Comparison of ENCODE assay signal across 8 cellular contexts in genomic region chr14:21086908-21087293, GRCh38. TPM values are rescaled to one million over a fixed set of nuclear protein-coding genes. Genes with fewer than 3 reads are reported as not detected.
DNase-seq lines count a peak whose midpoint lies in the region; ATAC-seq and TF ChIP-seq lines count a peak whose summit lies in the region.

No MANE protein-coding gene starts in this region.

- H3K4me3 Mint-ChIP-seq in CD14-positive monocyte = peak overlapping the region in 1 of 2 donors; percentile 28

- H3K36me3 Mint-ChIP-seq in CD14-positive monocyte = peaks cover 57 to 86% of the 10 kb centered on the region in 2 donors

- WGBS in HUES64 = 93% methylated on average over 4 of the region's 4 CpGs
- WGBS in esophagus muscularis mucosa = 85% methylated on average over 4 of the region's 4 CpGs

- TF ChIP-seq CTCF in CD14-positive monocyte (IDR thresholded peaks at IDR 0.05) = no peak
- no peak for TF ChIP-seq CTCF in esophagus muscularis mucosa (IDR thresholded peaks at IDR 0.05)
- TF ChIP-seq CTCF in neutrophil (IDR thresholded peaks at IDR 0.05) = no peak
- TF ChIP-seq CTCF in GM13977 (IDR thresholded peaks at IDR 0.05; ENCODE audit: extremely low read depth, insufficient read depth, missing control alignments) = no peak

- H3K4me1 Mint-ChIP-seq in CD14-positive monocyte = peaks cover 44% of the 10 kb centered on the region

- H3K27ac ChIP-seq in HUES64 (ENCODE audit: low read depth, low read length) (peak overlapping the region; percentile 57), esophagus muscularis mucosa (replicated peaks in 1 of 4) (peak overlapping the region in 3 of 4 donors; percentile 3 to 51 (median 34)), neutrophil (peak overlapping the region; percentile 97)

- H3K9ac ChIP-seq in HUES64 (ENCODE audit: low read depth, low read length) = no peak overlapping the region

- no peaks in the 10 kb centered on the region for H3K9me3 ChIP-seq in HUES64 (ENCODE audit: insufficient read depth, low read depth, low read length)
- no peaks in the 10 kb centered on the region for H3K9me3 ChIP-seq in esophagus muscularis mucosa
- H3K9me3 ChIP-seq in neutrophil = no peaks in the 10 kb centered on the region

- H3K4me1 ChIP-seq in HUES64 (ENCODE audit: insufficient read depth, low read length) (peaks cover 3% of the 10 kb centered on the region; the same call in 1 of the 2 replicates), esophagus muscularis mucosa (peaks cover 9 to 31% (median 27%) of the 10 kb centered on the region in 4 donors), neutrophil (ENCODE audit: control insufficient read depth in 1 of 2, insufficient read depth in 1 of 2, low read depth in 1 of 2, low read length in 1 of 2) (peaks cover 50 to 58% of the 10 kb centered on the region in 2 experiments)

- no peak for ATAC-seq in HG03432 (IDR thresholded peaks at IDR 0.05; ENCODE audit: unreplicated experiment)

- no peak for TF ChIP-seq EP300 in esophagus muscularis mucosa (IDR thresholded peaks at IDR 0.05)

- DNase-seq in CD14-positive monocyte (ENCODE audit: low spot score) (no peak), esophagus muscularis mucosa (ENCODE audit: extremely low spot score) (no peak), HT-29 (ENCODE audit: low spot score) (no peak), NCI-H1092 treated with DMSO at 0.1 percent for 48 hours (lab: John Stamatoyannopoulos, UW) (no peak), GM13977 (ENCODE audit: low spot score) (no peak)

- intact Hi-C loops in CD14-positive monocyte (cut with micrococcal nuclease) = loop anchor here (2.0 kb wide), 2 partner anchors 16 to 18 kb away; partner anchors contain the start of gene ARHGEF40 (in 1 of the 2)
- intact Hi-C loops in esophagus muscularis mucosa (cut with DNase I) = no loop called here

- TF ChIP-seq POLR2A in esophagus muscularis mucosa (IDR thresholded peaks at IDR 0.05; ENCODE audit: low read depth) = no peak

- peaks cover 88% of the 10 kb centered on the region for H3K36me3 ChIP-seq in HUES64 (ENCODE audit: insufficient read depth, low read length)
- H3K36me3 ChIP-seq in esophagus muscularis mucosa = peaks cover 40 to 97% (median 79%) of the 10 kb centered on the region in 4 donors
- peaks cover 47% of the 10 kb centered on the region for H3K36me3 ChIP-seq in neutrophil

- peaks cover 0 to 4% (median 2%) of the 10 kb centered on the region in 7 donors for H3K9me3 Mint-ChIP-seq in CD14-positive monocyte

- in situ Hi-C loops in GM13977 (cut with MboI; ENCODE audit: low pct_unique_long_range_greater_than_20kb, low sequenced_read_pairs, unreplicated experiment) = no loop called here

- no peaks in the 10 kb centered on the region for H3K27me3 ChIP-seq in HUES64 (ENCODE audit: insufficient read depth, low read length)
- no peaks in the 10 kb centered on the region for H3K27me3 ChIP-seq in esophagus muscularis mucosa
- no peaks in the 10 kb centered on the region for H3K27me3 ChIP-seq in neutrophil

- H3K4me3 ChIP-seq in HUES64 (ENCODE audit: low read length) (no peak overlapping the region), esophagus muscularis mucosa (no peak overlapping the region), neutrophil (ENCODE audit: low read depth in 1 of 2, low read length in 1 of 2) (peak overlapping the region; percentile 60 to 71)

- H3K27me3 Mint-ChIP-seq in CD14-positive monocyte (ENCODE audit: low read depth in 3 of 3) = peaks cover 1 to 4% (median 3%) of the 10 kb centered on the region in 3 donors

- H3K27ac Mint-ChIP-seq in CD14-positive monocyte = peak overlapping the region; percentile 94 to 99 (median 98)

RNA-seq across cellular contexts. Expression of gene ZNF219, which starts 11.6 kb away (rescaled TPM):
- under 1 TPM; 0.49 to 0.68 TPM for polyA plus RNA-seq in CD14-positive monocyte
- 83.6 TPM for polyA plus RNA-seq in HUES64 (2013, experiment 1 of 2)
- 87.7 TPM for polyA plus RNA-seq in HUES64 (2013, experiment 2 of 2)
- 100 to 1,000 TPM in 2 of 4 donors, 10 to 100 TPM in 2; 64.4 to 116 (median 94.3) TPM for total RNA-seq in esophagus muscularis mucosa
- 13.6 and 14.6 TPM in 2 replicates for total RNA-seq in HT-29 (2014; rRNA removed; shearing (Covaris generic))

RNA-seq across cellular contexts. Expression of gene TMEM253, which starts 14.0 kb away (rescaled TPM):
- polyA plus RNA-seq in CD14-positive monocyte = not detected
- polyA plus RNA-seq in HUES64 (2013, experiment 1 of 2) = 1.5 TPM
- 0.63 TPM for polyA plus RNA-seq in HUES64 (2013, experiment 2 of 2)
- total RNA-seq in esophagus muscularis mucosa = under 1 TPM in 1 of 4 donors, not detected in 3; 0.23 TPM
- total RNA-seq in HT-29 (2014; rRNA removed; shearing (Covaris generic)) = 0.41 TPM in 1 of 2 replicates, not detected in the other

RNA-seq across cellular contexts. Expression of gene ARHGEF40, which starts 16.8 kb away (rescaled TPM):
- 10 to 100 TPM; 12.1 to 15.3 TPM for polyA plus RNA-seq in CD14-positive monocyte
- polyA plus RNA-seq in HUES64 (2013, experiment 1 of 2) = 43.1 TPM
- 44.1 TPM for polyA plus RNA-seq in HUES64 (2013, experiment 2 of 2)
- 10 to 100 TPM; 19.4 to 47.3 (median 27.0) TPM for total RNA-seq in esophagus muscularis mucosa
- 18.4 and 20.0 TPM in 2 replicates for total RNA-seq in HT-29 (2014; rRNA removed; shearing (Covaris generic))

RNA-seq across cellular contexts. Expression of gene RNASE8, which starts 29.3 kb away (rescaled TPM):
- polyA plus RNA-seq in CD14-positive monocyte = not detected
- polyA plus RNA-seq in HUES64 (2013, experiment 1 of 2) = not detected
- polyA plus RNA-seq in HUES64 (2013, experiment 2 of 2) = not detected
- total RNA-seq in esophagus muscularis mucosa = not detected
- not detected in 2 replicates for total RNA-seq in HT-29 (2014; rRNA removed; shearing (Covaris generic))

RNA-seq across cellular contexts. Expression of gene RNASE7, which starts 44.7 kb away (rescaled TPM):
- not detected for polyA plus RNA-seq in CD14-positive monocyte
- not detected for polyA plus RNA-seq in HUES64 (2013, experiment 1 of 2)
- not detected for polyA plus RNA-seq in HUES64 (2013, experiment 2 of 2)
- not detected for total RNA-seq in esophagus muscularis mucosa
- total RNA-seq in HT-29 (2014; rRNA removed; shearing (Covaris generic)) = not detected in 2 replicates

Comparison
In these comparisons a context has a peak if more than half of its experiments do, and no peak if none do; other contexts are left out.
1. H3K27ac ChIP-seq: peak in every context shown above with its lines; median percentile 97 in neutrophil; 57 in HUES64; 34 in esophagus muscularis mucosa.
2. H3K4me3 ChIP-seq: peak in neutrophil (2 of 2); none in HUES64 (single experiment) and esophagus muscularis mucosa (0 of 4).